Comparison of ENCODE assay signal across 8 cellular contexts in the genomic region with DNA sequence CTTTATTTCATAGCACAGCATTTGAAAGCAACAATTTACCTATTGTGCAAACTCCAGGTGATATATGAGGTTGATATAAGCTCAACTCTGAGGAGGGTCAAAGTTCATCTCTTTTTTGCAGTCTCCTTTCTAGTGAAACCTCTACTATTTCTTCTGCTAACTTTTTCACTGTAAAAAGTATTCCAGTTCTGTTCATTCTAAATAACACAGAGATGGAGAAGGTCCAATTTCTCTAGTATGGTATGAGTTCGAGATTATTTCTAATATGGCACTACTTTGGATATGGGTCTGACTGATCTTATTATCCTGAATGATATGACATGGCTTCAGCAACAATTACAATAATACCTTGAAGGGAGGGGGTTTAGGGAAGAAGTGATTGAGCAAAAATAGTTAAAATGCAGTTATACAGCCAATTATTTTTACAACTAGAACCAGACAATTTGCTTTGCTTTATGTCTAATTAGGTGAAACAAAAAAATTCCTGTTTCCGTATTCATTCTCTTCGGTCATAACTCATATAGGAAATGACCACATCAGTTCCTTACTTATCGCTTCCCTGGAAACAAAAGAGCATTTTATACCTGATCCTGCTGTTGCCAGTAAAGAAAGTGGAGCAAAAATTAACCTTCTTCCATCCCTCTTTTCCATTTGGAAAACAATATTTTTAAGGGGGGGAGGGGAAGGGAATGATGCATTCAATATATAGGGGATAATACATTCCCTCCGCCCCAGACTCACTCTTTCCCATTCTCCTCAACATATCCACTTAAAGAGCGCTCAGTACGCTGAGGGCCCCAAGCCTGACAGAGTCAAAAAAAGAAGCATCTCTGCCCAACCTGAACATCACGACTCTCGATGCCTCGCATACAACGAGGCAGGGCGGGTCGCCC. TPM values are rescaled to one million over a fixed set of nuclear protein-coding genes. Genes with fewer than 3 reads are reported as not detected.
DNase-seq lines count a peak whose midpoint lies in the region; ATAC-seq, FAIRE-seq and TF ChIP-seq lines count a peak whose summit lies in the region.

No MANE protein-coding gene starts in this region.

- H3K36me3 ChIP-seq in astrocyte (ENCODE audit: insufficient read depth, low read length) (no peaks in the 10 kb centered on the region), lower lobe of right lung (no peaks in the 10 kb centered on the region)

- peaks cover 21% of the 10 kb centered on the region for H3K4me1 Mint-ChIP-seq in astrocyte (ENCODE audit: low read depth, unreplicated experiment)

- H3K9me3 ChIP-seq in astrocyte (ENCODE audit: insufficient read depth, low read depth, low read length) (no peaks in the 10 kb centered on the region), lower lobe of right lung (no peaks in the 10 kb centered on the region)

- H3K9me3 Mint-ChIP-seq in astrocyte (ENCODE audit: unreplicated experiment) = no peaks in the 10 kb centered on the region

- H3K9ac ChIP-seq in astrocyte (ENCODE audit: low read length) = peak overlapping the region; percentile 97

- TF ChIP-seq CTCF in astrocyte (IDR thresholded peaks at IDR 0.05; ENCODE audit: insufficient read depth, low read depth, low read length) (no peak), lower lobe of right lung (IDR thresholded peaks at IDR 0.05) (no peak)

- peak overlapping the region; percentile 96 for H2AFZ ChIP-seq in astrocyte (ENCODE audit: low read depth, low read length)

- H3K27me3 ChIP-seq in astrocyte (ENCODE audit: insufficient read depth, low read length) (no peaks in the 10 kb centered on the region), lower lobe of right lung (ENCODE audit: low read depth) (no peaks in the 10 kb centered on the region)

- H3K4me2 ChIP-seq in astrocyte (ENCODE audit: low read length) = peak overlapping the region; percentile 98

- H3K27me3 Mint-ChIP-seq in astrocyte (ENCODE audit: low read depth, unreplicated experiment) = no peaks in the 10 kb centered on the region

- intact Hi-C loops in lower lobe of right lung (cut with DNase I) = no loop called here

- H4K20me1 ChIP-seq in astrocyte (ENCODE audit: insufficient read depth, low read length) = peaks cover 14% of the 10 kb centered on the region

- H3K4me1 ChIP-seq in astrocyte (ENCODE audit: insufficient read depth, low read length) (peaks cover 7% of the 10 kb centered on the region), lower lobe of right lung (peaks cover 43% of the 10 kb centered on the region)

- peak; percentile 30 for DNase-seq in DMS53 treated with DMSO at 0.1 percent for 48 hours (lab: John Stamatoyannopoulos, UW; ENCODE audit: unreplicated experiment)
- no peak for DNase-seq in astrocyte (ENCODE audit: low read depth)
- DNase-seq in lower lobe of right lung = no peak
- no peak for DNase-seq in NCI-H2196 (lab: John Stamatoyannopoulos, UW; ENCODE audit: unreplicated experiment)
- no peak for DNase-seq in activated CD4-positive, CD25-positive, alpha-beta regulatory T cell treated with anti-CD3 and anti-CD28 coated beads, Interleukin-2, amount 50 U/mL, for 72 hours
- no peak for DNase-seq in urothelium cell line (ENCODE audit: low spot score)
- no peak for DNase-seq in GM19240 (ENCODE audit: insufficient read length, low spot score)

- H3K4me3 Mint-ChIP-seq in astrocyte (ENCODE audit: unreplicated experiment) = peak overlapping the region; percentile 90

- ATAC-seq in HG03064 (IDR thresholded peaks at IDR 0.05; ENCODE audit: low read depth, unreplicated experiment) (peak; percentile 43), lower lobe of right lung (no peak)

- peaks cover 55% of the 10 kb centered on the region for H3K79me2 ChIP-seq in astrocyte (ENCODE audit: insufficient read depth, low read length)

- H3K27ac ChIP-seq in astrocyte (ENCODE audit: low read depth, low read length) (peak overlapping the region; percentile 91), lower lobe of right lung (peak overlapping the region; percentile 100)

- H3K4me3 ChIP-seq in astrocyte (ENCODE audit: insufficient read depth, low read depth, low read length) = peak overlapping the region; percentile 82
- H3K4me3 ChIP-seq in lower lobe of right lung = peak overlapping the region; percentile 85

- FAIRE-seq in astrocyte (lab: Jason Lieb, UNC) = peak; percentile 20
- FAIRE-seq in urothelium cell line (lab: Jason Lieb, UNC) = no peak

- peak overlapping the region; percentile 20 for H3K27ac Mint-ChIP-seq in astrocyte (ENCODE audit: unreplicated experiment)

- peaks cover 5% of the 10 kb centered on the region for H3K36me3 Mint-ChIP-seq in astrocyte (ENCODE audit: low read depth, unreplicated experiment)

RNA-seq across cellular contexts. Expression of gene TBC1D9, which starts 1.0 kb away (rescaled TPM):
- total RNA-seq in astrocyte = 29.6 and 31.6 TPM in 2 replicates
- 42.6 TPM for total RNA-seq in lower lobe of right lung
